Comparison of ENCODE assay signal across 10 cellular contexts in the genomic region with DNA sequence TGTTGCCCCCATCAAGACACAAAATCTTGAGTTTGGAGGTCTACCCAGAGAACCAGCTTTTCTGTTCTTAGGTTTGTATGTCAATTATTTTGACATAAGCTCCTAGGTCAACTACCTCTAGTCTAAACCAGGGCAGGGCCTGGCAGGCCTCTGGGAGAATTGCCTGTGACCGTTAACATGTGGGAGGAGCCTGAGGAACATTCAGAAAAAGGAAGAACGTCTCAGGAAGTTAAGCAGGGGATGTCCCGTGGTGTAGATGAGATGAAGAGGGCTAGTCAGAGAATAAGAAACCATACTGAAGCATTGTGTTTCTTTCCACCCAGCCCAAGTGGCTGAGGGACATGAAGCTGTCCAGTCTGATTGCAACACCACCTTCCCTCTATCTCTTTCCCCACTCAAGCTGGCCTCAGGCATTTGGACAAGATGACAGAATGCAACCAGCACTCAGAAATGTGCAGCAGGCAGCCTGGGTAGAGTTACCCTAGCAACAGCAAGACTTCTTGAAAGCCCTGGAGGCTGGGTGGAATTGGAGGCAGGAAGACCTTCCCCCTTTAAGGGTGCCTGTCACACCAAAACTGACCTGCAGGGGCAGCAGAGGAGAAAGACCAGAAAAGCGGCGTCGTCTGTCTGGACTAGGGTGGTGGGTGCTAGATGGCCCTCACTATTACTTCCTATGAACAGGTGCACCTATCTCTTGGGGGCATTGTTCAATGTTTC.
A peak's percentile ranks its signal among the peaks of the same experiment; 100 is the strongest.
DNase-seq lines count a peak whose midpoint lies in the region; ATAC-seq, FAIRE-seq and TF ChIP-seq lines count a peak whose summit lies in the region.
"Had no signal": no experiment of that assay in that cellular context is flagged by ENCODE, and none has a peak within 500 bp of the region (broad histone marks: within the 10 kb centered on the region; RNA-seq: fewer than 3 reads in every experiment).

No MANE protein-coding gene starts in this region.

- H2AK5ac ChIP-seq in neuronal stem cell (ENCODE audit: low read depth, low read length) = no peak overlapping the region

- peak; percentile 41 for FAIRE-seq in GM12878 (lab: Jason Lieb, UNC)

- peak overlapping the region; percentile 41 for H3K18ac ChIP-seq in neuronal stem cell (ENCODE audit: low read length)

- H4K20me1 ChIP-seq in GM12878 (ENCODE audit: control insufficient read depth, insufficient read depth) = no peaks in the 10 kb centered on the region

- no peak overlapping the region for H4K8ac ChIP-seq in neuronal stem cell (ENCODE audit: low read depth, low read length)

- H2BK15ac ChIP-seq in neuronal stem cell (ENCODE audit: low read length) = no peak overlapping the region

- no peaks in the 10 kb centered on the region for H3K9me3 ChIP-seq in GM12878 (replicated peaks; ENCODE audit: control insufficient read depth, insufficient read depth, low read length)
- H3K9me3 ChIP-seq in neuronal stem cell (replicated peaks in 1 of 2; ENCODE audit: control insufficient read depth in 2 of 2, insufficient read depth in 1 of 2, low read depth in 1 of 2, low read length in 2 of 2) = no peaks in the 10 kb centered on the region
- no peaks in the 10 kb centered on the region for H3K9me3 ChIP-seq in tibial nerve
- H3K9me3 ChIP-seq in testis = no peaks in the 10 kb centered on the region
- H3K9me3 ChIP-seq: SJSA1 had no signal

- intact Hi-C loops in GM12878 (cut with micrococcal nuclease; ENCODE audit: unreplicated experiment) (no loop called here), testis (cut with DNase I; ENCODE audit: low total_unique reads) (no loop called here)

- peak; percentile 60 for DNase-seq in NCI-H82 (lab: John Stamatoyannopoulos, UW)
- DNase-seq in NCI-H82 treated with DMSO at 0.1 percent for 48 hours (lab: John Stamatoyannopoulos, UW; ENCODE audit: unreplicated experiment) = no peak
- DNase-seq in KBM-7 = peak; percentile 23
- DNase-seq in GM12878 (ENCODE audit: low read depth, low spot score) = no peak
- DNase-seq in neuronal stem cell (ENCODE audit: low spot score) = no peak
- DNase-seq in tibial nerve (ENCODE audit: low spot score in 2 of 2) = no peak
- DNase-seq in NCI-H187 (lab: John Stamatoyannopoulos, UW) = no peak
- DNase-seq in testis = no peak
- DNase-seq: CD4-positive, alpha-beta memory T cell had no signal

- no peak overlapping the region for H3K14ac ChIP-seq in neuronal stem cell (ENCODE audit: low read length)

- H3K79me1 ChIP-seq in neuronal stem cell (ENCODE audit: low read depth, low read length) = no peaks in the 10 kb centered on the region

- H3K9ac ChIP-seq in GM12878 (ENCODE audit: control insufficient read depth, insufficient read depth, low read length) = no peak overlapping the region
- no peak overlapping the region for H3K9ac ChIP-seq in neuronal stem cell (ENCODE audit: low read depth, low read length, poor library complexity)

- H3K27me3 ChIP-seq in GM12878 (replicated peaks in 1 of 2; ENCODE audit: control insufficient read depth in 2 of 2, insufficient read depth in 2 of 2, low read length in 1 of 2) (peaks cover 0 to 2% of the 10 kb centered on the region in 2 experiments; a peak in 1 of 4 replicates), neuronal stem cell (ENCODE audit: control insufficient read depth in 3 of 3, insufficient read depth in 3 of 3, low read depth in 1 of 3, low read length in 3 of 3) (no peaks in the 10 kb centered on the region), tibial nerve (no peaks in the 10 kb centered on the region), testis (no peaks in the 10 kb centered on the region)

- H3K36me3 ChIP-seq in GM12878 (ENCODE audit: control insufficient read depth in 2 of 2, insufficient read depth in 2 of 2, low read length in 1 of 2) (no peaks in the 10 kb centered on the region), neuronal stem cell (replicated peaks in 1 of 2; ENCODE audit: control insufficient read depth in 2 of 2, insufficient read depth in 2 of 2, low read length in 2 of 2) (no peaks in the 10 kb centered on the region), tibial nerve (no peaks in the 10 kb centered on the region), testis (ENCODE audit: low read depth, missing control alignments) (no peaks in the 10 kb centered on the region)
- H3K36me3 ChIP-seq: SJSA1 had no signal

- no TSS peak for BruUV-seq in GM12878 (replicated peaks; lab: Mats Ljungman, UMichigan)

- H3K4me3 ChIP-seq in GM12878 (no peak overlapping the region), neuronal stem cell (ENCODE audit: low read length in 2 of 2) (no peak overlapping the region), tibial nerve (no peak overlapping the region), testis (no peak overlapping the region)
- H3K4me3 ChIP-seq: SJSA1 had no signal

- POLR2A ChIA-PET in GM12878 (lab: Charles Lee) = no interaction called here

- H4K91ac ChIP-seq in neuronal stem cell (ENCODE audit: low read depth, low read length, poor library complexity) = no peak overlapping the region

- no peak overlapping the region for H3K4me2 ChIP-seq in GM12878 (ENCODE audit: control insufficient read depth, insufficient read depth)
- H3K4me2 ChIP-seq in neuronal stem cell (ENCODE audit: insufficient read depth, low read length, poor library complexity, severe bottlenecking) = no peak overlapping the region

- no peak overlapping the region for H3K4ac ChIP-seq in neuronal stem cell (ENCODE audit: low read length)

- no peak for TF ChIP-seq POLR2A in GM12878 (IDR thresholded peaks at IDR 0.05; ENCODE audit: low read depth, low read length)
- no peak for TF ChIP-seq POLR2A in tibial nerve (IDR thresholded peaks at IDR 0.05)
- no peak for TF ChIP-seq POLR2A in testis (IDR thresholded peaks at IDR 0.05)

- in situ Hi-C loops in KBM-7 (cut with MboI; ENCODE audit: low pct_unique_long_range_greater_than_20kb, low sequenced_read_pairs) (no loop called here), GM12878 (cut with MboI) (no loop called here)

- no peak for TF ChIP-seq RAD21 in GM12878 (IDR thresholded peaks at IDR 0.05; ENCODE audit: insufficient read depth, low read depth, low read length)

- no peak overlapping the region for H2BK12ac ChIP-seq in neuronal stem cell (ENCODE audit: low read length)

- CTCF ChIA-PET in GM12878 (lab: Yijun Ruan, JAX) = interaction anchor here (1.3 kb wide), 1 partner anchor 153 kb away, joined by 3 read pairs; no protein-coding TSS in a partner anchor

- no peak overlapping the region for H3K23ac ChIP-seq in neuronal stem cell (ENCODE audit: low read depth, low read length, poor library complexity)

- TF ChIP-seq EP300 in GM12878 (IDR thresholded peaks at IDR 0.05; ENCODE audit: borderline replicate concordance in 1 of 2, control insufficient read depth in 1 of 2, low read depth in 2 of 2, low read length in 2 of 2) = no peak
- TF ChIP-seq EP300 in tibial nerve (IDR thresholded peaks at IDR 0.05) = no peak

- H3K4me1 ChIP-seq in GM12878 (ENCODE audit: control insufficient read depth, insufficient read depth, low read length) = no peaks in the 10 kb centered on the region
- H3K4me1 ChIP-seq in neuronal stem cell (ENCODE audit: control insufficient read depth in 2 of 2, insufficient read depth in 1 of 2, low read depth in 1 of 2, low read length in 2 of 2) = peaks cover 0 to 2% of the 10 kb centered on the region in 2 donors
- H3K4me1 ChIP-seq in tibial nerve = peaks cover 0 to 9% (median 0%) of the 10 kb centered on the region in 4 donors
- H3K4me1 ChIP-seq in testis = no peaks in the 10 kb centered on the region
- H3K4me1 ChIP-seq: SJSA1 had no signal

- RAD21 ChIA-PET in GM12878 (lab: Charles Lee; ENCODE audit: unreplicated experiment) = no interaction called here

- H2BK120ac ChIP-seq in neuronal stem cell (ENCODE audit: low read depth, low read length) = no peak overlapping the region

- H2BK5ac ChIP-seq in neuronal stem cell (ENCODE audit: low read length) = no peak overlapping the region

- 44% methylated on average over 6 of the region's 6 CpGs for WGBS in GM12878 (ENCODE audit: insufficient coverage, insufficient replicate concordance, low lambda C conversion rate, missing lambda C conversion rate)
- WGBS in neuronal stem cell (ENCODE audit: extremely low coverage in 2 of 2, insufficient read length in 2 of 2, insufficient replicate concordance in 1 of 2), 2 donors = no CpG with 5 or more reads among the region's 6 CpGs
- 20 to 46% methylated on average over 6 of the region's 6 CpGs for WGBS in tibial nerve, 2 donors
- WGBS in testis, 2 donors = 30 to 58% methylated on average over 6 of the region's 6 CpGs

- no peak for ATAC-seq in GM12878

- SMC1A ChIA-PET in GM12878 (lab: Charles Lee; ENCODE audit: uncharacterized antibody, unreplicated experiment) = no interaction called here

- H3K79me2 ChIP-seq in GM12878 (ENCODE audit: control insufficient read depth, insufficient read depth, low read length) = no peaks in the 10 kb centered on the region

- H3K27ac ChIP-seq in GM12878 (ENCODE audit: control insufficient read depth, insufficient read depth) (no peak overlapping the region), neuronal stem cell (replicated peaks; ENCODE audit: low read length) (no peak overlapping the region), tibial nerve (no peak overlapping the region), testis (no peak overlapping the region)
- H3K27ac ChIP-seq: SJSA1 had no signal

- TF ChIP-seq CTCF in GM12878 (IDR thresholded peaks at IDR 0.05 in 2 of 3, conservative IDR thresholded peaks at IDR 0.05 in 1 of 3; ENCODE audit: control insufficient read depth in 2 of 3, extremely low read depth in 1 of 3, insufficient read depth in 1 of 3, low read depth in 3 of 3, low read length in 3 of 3) (peak in 2 of 3 experiments; percentile 34 to 40; a peak in 3 of 6 replicates), tibial nerve (IDR thresholded peaks at IDR 0.05) (peak in 1 of 5 experiments; percentile 13), testis (IDR thresholded peaks at IDR 0.05) (peak in 1 of 3 experiments; percentile 36)

- H2AFZ ChIP-seq in GM12878 (ENCODE audit: control insufficient read depth, low read depth, low read length) (peak overlapping the region; percentile 63), neuronal stem cell (ENCODE audit: low read length) (peak overlapping the region; percentile 51)

TF ChIP-seq in GM12878, 131 proteins besides CTCF, POLR2A, EP300 and RAD21:
- TF ChIP-seq BRCA1 (IDR thresholded peaks at IDR 0.05; ENCODE audit: low read depth, low read length) = no peak
TF ChIP-seq in GM12878: peak in this region for 0.

Comparison
In these comparisons a context has a peak if more than half of its experiments do, and no peak if none do; other contexts are left out.
1. DNase-seq: peak in NCI-H82 (single experiment) and KBM-7 (single experiment); none in NCI-H82 treated with DMSO at 0.1 percent for 48 hours (single experiment), GM12878 (single experiment), neuronal stem cell (single experiment), tibial nerve (0 of 2), NCI-H187 (0 of 2) and testis (single experiment).